8 cellular contexts compared by ENCODE assay signal in the genomic region with DNA sequence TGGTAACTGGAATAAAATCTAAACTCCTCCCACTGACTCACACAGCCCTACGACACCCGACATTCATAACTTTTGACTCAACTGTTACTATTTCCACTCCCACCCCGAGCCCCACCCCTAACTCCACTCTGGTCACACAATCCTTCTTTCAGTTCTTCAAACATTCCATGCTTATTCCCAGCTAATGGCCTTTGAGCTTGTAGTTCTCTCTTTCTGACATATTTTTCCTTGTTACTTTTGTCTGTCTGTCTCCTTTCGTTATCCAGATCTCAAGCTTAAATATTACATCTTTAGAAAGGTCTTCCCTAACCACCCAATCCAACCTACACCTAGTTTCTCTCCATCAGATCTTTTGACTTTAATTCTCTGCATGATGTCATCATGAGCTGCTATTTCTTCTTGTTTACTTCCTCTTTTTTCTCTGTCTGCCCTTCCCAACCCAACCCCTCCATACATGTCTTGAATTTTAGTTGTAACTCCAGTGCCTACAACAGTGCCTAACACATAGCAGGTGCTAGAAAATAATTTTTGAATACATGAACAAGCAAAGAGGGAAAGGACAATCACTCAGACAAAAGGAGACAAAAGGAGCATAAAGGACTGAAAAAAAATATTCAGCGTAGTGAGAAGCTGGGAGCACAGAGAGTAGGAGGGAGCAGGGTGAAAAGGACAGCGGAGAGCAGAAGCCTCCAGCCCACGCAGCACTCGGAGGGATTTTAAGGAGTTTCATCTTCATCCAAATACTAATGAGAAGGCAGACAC.
DNase-seq lines count a peak whose midpoint lies in the region; ATAC-seq and TF ChIP-seq lines count a peak whose summit lies in the region.

No MANE protein-coding gene starts in this region.

- peak; percentile 81 for DNase-seq in EH (ENCODE audit: low read depth)
- peak; percentile 68 for DNase-seq in SW480 (ENCODE audit: low spot score)
- DNase-seq in left ventricle myocardium inferior = no peak
- no peak for DNase-seq in HuH-7.5 (ENCODE audit: low spot score)
- no peak for DNase-seq in naive thymus-derived CD8-positive, alpha-beta T cell
- no peak for DNase-seq in mesothelial cell of epicardium (ENCODE audit: low spot score in 2 of 2, unreplicated experiment in 2 of 2)

- no peaks in the 10 kb centered on the region for H3K36me3 ChIP-seq in left ventricle myocardium inferior
- H3K36me3 ChIP-seq in thymus (ENCODE audit: control insufficient read depth, insufficient read depth) = no peaks in the 10 kb centered on the region

- POLR2A ChIA-PET in naive thymus-derived CD8-positive, alpha-beta T cell (lab: Charles Lee) = no interaction called here

- H3K27me3 ChIP-seq in left ventricle myocardium inferior (ENCODE audit: low read depth) (no peaks in the 10 kb centered on the region), thymus (ENCODE audit: control insufficient read depth, insufficient read depth) (no peaks in the 10 kb centered on the region)

- H3K27me3 Mint-ChIP-seq in naive thymus-derived CD8-positive, alpha-beta T cell = peaks cover 0 to 2% (median 0%) of the 10 kb centered on the region in 5 donors
- H3K27me3 Mint-ChIP-seq in mesothelial cell of epicardium (ENCODE audit: low read depth) = no peaks in the 10 kb centered on the region

- peak overlapping the region; percentile 56 for H3K4me3 ChIP-seq in left ventricle myocardium inferior
- H3K4me3 ChIP-seq in thymus (ENCODE audit: low read length) = no peak overlapping the region

- H3K4me1 ChIP-seq in left ventricle myocardium inferior (peaks cover 13% of the 10 kb centered on the region), thymus (ENCODE audit: control insufficient read depth, insufficient read depth, low read length) (no peaks in the 10 kb centered on the region)

- no peak overlapping the region for H3K4me3 Mint-ChIP-seq in naive thymus-derived CD8-positive, alpha-beta T cell
- no peak overlapping the region for H3K4me3 Mint-ChIP-seq in mesothelial cell of epicardium

- H3K9me3 Mint-ChIP-seq in naive thymus-derived CD8-positive, alpha-beta T cell = peaks cover 0 to 4% (median 0%) of the 10 kb centered on the region in 9 donors
- no peaks in the 10 kb centered on the region for H3K9me3 Mint-ChIP-seq in mesothelial cell of epicardium

- intact Hi-C loops in left ventricle myocardium inferior (cut with micrococcal nuclease) = no loop called here

- peaks cover 0 to 5% (median 1%) of the 10 kb centered on the region in 4 donors for H3K4me1 Mint-ChIP-seq in naive thymus-derived CD8-positive, alpha-beta T cell
- H3K4me1 Mint-ChIP-seq in mesothelial cell of epicardium = peaks cover 13% of the 10 kb centered on the region

- TF ChIP-seq CTCF in left ventricle myocardium inferior (IDR thresholded peaks at IDR 0.05; ENCODE audit: borderline replicate concordance) (no peak), mesothelial cell of epicardium (IDR thresholded peaks at IDR 0.05; ENCODE audit: unreplicated experiment) (no peak)

- H3K27ac Mint-ChIP-seq in naive thymus-derived CD8-positive, alpha-beta T cell = no peak overlapping the region
- H3K27ac Mint-ChIP-seq in mesothelial cell of epicardium = no peak overlapping the region

- peak; percentile 19 for ATAC-seq in HG03025 (IDR thresholded peaks at IDR 0.05; ENCODE audit: low FRiP score, unreplicated experiment)
- no peak for ATAC-seq in naive thymus-derived CD8-positive, alpha-beta T cell

- H3K9me3 ChIP-seq in left ventricle myocardium inferior (replicated peaks) = no peaks in the 10 kb centered on the region
- no peaks in the 10 kb centered on the region for H3K9me3 ChIP-seq in thymus (ENCODE audit: control insufficient read depth)

- H3K36me3 Mint-ChIP-seq in naive thymus-derived CD8-positive, alpha-beta T cell = no peaks in the 10 kb centered on the region
- H3K36me3 Mint-ChIP-seq in mesothelial cell of epicardium = no peaks in the 10 kb centered on the region

- 80% methylated on average over 8 of the region's 8 CpGs for WGBS in thymus

- H3K27ac ChIP-seq in left ventricle myocardium inferior (replicated peaks) (peak overlapping the region; percentile 83), thymus (ENCODE audit: low read depth) (peak overlapping the region; percentile 37)

Comparison
In these comparisons a context has a peak if more than half of its experiments do, and no peak if none do; other contexts are left out.
1. DNase-seq: peak in EH (single experiment) and SW480 (single experiment); none in left ventricle myocardium inferior (single experiment), HuH-7.5 (single experiment), naive thymus-derived CD8-positive, alpha-beta T cell (0 of 10) and mesothelial cell of epicardium (0 of 2).